ENCODE assay signal across 1 cellular context in the genomic region with DNA sequence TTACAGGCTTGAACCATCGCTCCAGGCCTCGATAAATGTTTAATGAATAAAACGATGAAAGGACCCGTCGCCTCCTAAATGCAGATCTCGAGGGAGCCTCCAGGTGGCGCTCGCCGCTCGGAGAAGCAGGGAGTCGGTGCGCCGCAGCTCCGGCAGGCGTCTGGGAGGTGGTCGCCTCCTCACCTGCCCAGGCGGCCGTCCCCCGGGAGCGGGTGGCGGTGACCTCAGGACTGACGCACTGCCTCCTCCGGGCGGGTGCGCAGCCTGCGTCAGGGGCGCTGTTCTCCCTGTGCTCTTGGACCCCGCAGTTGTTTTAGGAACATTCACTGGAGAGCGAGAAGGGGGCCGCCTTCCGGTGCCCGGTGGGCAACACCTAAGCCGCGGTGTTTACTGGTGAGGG.
TF ChIP-seq lines count a peak whose summit lies in the region.

No MANE protein-coding gene starts in this region.

TF ChIP-seq in H1, 55 proteins besides CTCF, POLR2A, EP300 and RAD21:
- TF ChIP-seq BRCA1 (IDR thresholded peaks at IDR 0.05; ENCODE audit: low read depth, low read length) (no peak), RBBP5 (IDR thresholded peaks at IDR 0.05; ENCODE audit: borderline replicate concordance, low read depth, low read length) (no peak), CBX8 (IDR thresholded peaks at IDR 0.05; ENCODE audit: borderline replicate concordance, low read depth, low read length) (no peak), SIRT6 (IDR thresholded peaks at IDR 0.05; ENCODE audit: low read length) (no peak), CREB1 (IDR thresholded peaks at IDR 0.05) (peak; percentile 81), SUZ12 (IDR thresholded peaks at IDR 0.05; ENCODE audit: low read length) (no peak), EGR1 (IDR thresholded peaks at IDR 0.05; ENCODE audit: borderline replicate concordance, low read depth, low read length) (no peak), BCL11A (IDR thresholded peaks at IDR 0.05; ENCODE audit: low read depth in 2 of 2, low read length in 2 of 2) (no peak), TBP (IDR thresholded peaks at IDR 0.05; ENCODE audit: low read depth, low read length) (no peak), SIN3A (conservative IDR thresholded peaks at IDR 0.05 in 1 of 2, IDR thresholded peaks at IDR 0.05 in 1 of 2; ENCODE audit: low read depth in 1 of 2, low read length in 2 of 2) (0 out of 4 replicates have a peak, but pooled peaks of 1 of the 2 experiments have one; percentile 27), SP1 (IDR thresholded peaks at IDR 0.05; ENCODE audit: low read depth, low read length) (no peak), KDM4A (IDR thresholded peaks at IDR 0.05; ENCODE audit: low read depth, low read length, severe bottlenecking) (peak; percentile 55), TCF12 (IDR thresholded peaks at IDR 0.05; ENCODE audit: low read depth, low read length) (no peak), SIX5 (IDR thresholded peaks at IDR 0.05; ENCODE audit: low read depth, low read length) (no peak), EZH2 (IDR thresholded peaks at IDR 0.05; ENCODE audit: low read depth, low read length, severe bottlenecking) (no peak)
- TF ChIP-seq, protein P1, sequence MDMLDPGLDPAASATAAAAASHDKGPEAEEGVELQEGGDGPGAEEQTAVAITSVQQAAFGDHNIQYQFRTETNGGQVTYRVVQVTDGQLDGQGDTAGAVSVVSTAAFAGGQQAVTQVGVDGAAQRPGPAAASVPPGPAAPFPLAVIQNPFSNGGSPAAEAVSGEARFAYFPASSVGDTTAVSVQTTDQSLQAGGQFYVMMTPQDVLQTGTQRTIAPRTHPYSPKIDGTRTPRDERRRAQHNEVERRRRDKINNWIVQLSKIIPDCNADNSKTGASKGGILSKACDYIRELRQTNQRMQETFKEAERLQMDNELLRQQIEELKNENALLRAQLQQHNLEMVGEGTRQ (IDR thresholded peaks at IDR 0.05; ENCODE audit: low read length), result no peak
- TF ChIP-seq, protein P2, sequence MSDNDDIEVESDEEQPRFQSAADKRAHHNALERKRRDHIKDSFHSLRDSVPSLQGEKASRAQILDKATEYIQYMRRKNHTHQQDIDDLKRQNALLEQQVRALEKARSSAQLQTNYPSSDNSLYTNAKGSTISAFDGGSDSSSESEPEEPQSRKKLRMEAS (IDR thresholded peaks at IDR 0.05), result peak; percentile 12; the same call in 1 of the 2 replicates
